In genomic region chr19:35657904-35658700, GRCh38 we compare ENCODE assay signal across 17 cellular contexts. TPM values are rescaled to one million over a fixed set of nuclear protein-coding genes. Genes with fewer than 3 reads are reported as not detected.
DNase-seq lines count a peak whose midpoint lies in the region; ATAC-seq and TF ChIP-seq lines count a peak whose summit lies in the region.
"Had no signal": no experiment of that assay in that cellular context is flagged by ENCODE, and none has a peak within 500 bp of the region (broad histone marks: within the 10 kb centered on the region; RNA-seq: fewer than 3 reads in every experiment).

No MANE protein-coding gene starts in this region.

- H3K27ac ChIP-seq in AG04450 (ENCODE audit: low read depth, low read length) (no peak overlapping the region), WERI-Rb-1 (no peak overlapping the region), substantia nigra (ENCODE audit: low read depth, low read length, poor library complexity, severe bottlenecking) (no peak overlapping the region)
- H3K27ac ChIP-seq: C4-2B, colonic mucosa had no signal

- H3K36me3 ChIP-seq in WERI-Rb-1: peaks cover 80% of the 10 kb centered on the region

- DNase-seq in AG04450 (ENCODE audit: low read depth, low spot score) (no peak), WERI-Rb-1 (no peak), fibroblast of villous mesenchyme (ENCODE audit: low read depth) (no peak), substantia nigra (lab: John Stamatoyannopoulos, UW) (no peak), GM20000 (ENCODE audit: low spot score) (no peak)
- DNase-seq in activated naive CD4-positive, alpha-beta T cell treated with anti-CD3 and anti-CD28 coated beads, Interleukin-2, amount 50 U/mL, for 16 hours: no peak
- DNase-seq: activated CD4-positive, alpha-beta memory T cell treated with anti-CD3 and anti-CD28 coated beads, Interleukin-2, amount 10 ng/mL, durations not matched to agents 7 days and 5 days; activated naive CD4-positive, alpha-beta T cell; colonic mucosa; foreskin melanocyte; NCI-H2227 treated with DMSO at 0.1 percent for 48 hours; stimulated activated CD4-positive, alpha-beta T cell treated with anti-CD3 and anti-CD28 coated beads, Interleukin-1b, Interleukin-23, amount 100 ng/mL, for 48 hours; T-cell had no signal

- peak; percentile 30; the same call in 1 of the 2 replicates for TF ChIP-seq CTCF in AG04450 (IDR thresholded peaks at IDR 0.05; ENCODE audit: low read depth, low read length)
- TF ChIP-seq CTCF in GM12873 (IDR thresholded peaks at IDR 0.05; ENCODE audit: insufficient read depth, low read depth, low read length, missing control alignments): peak; percentile 35
- TF ChIP-seq CTCF in WERI-Rb-1 (IDR thresholded peaks at IDR 0.05; ENCODE audit: low read depth, low read length): peak; percentile 25; the same call in 1 of the 2 replicates
- TF ChIP-seq CTCF in fibroblast of villous mesenchyme (IDR thresholded peaks at IDR 0.05; ENCODE audit: insufficient read depth, low read depth, low read length): peak; percentile 17
- no peak for TF ChIP-seq CTCF in GM20000 (IDR thresholded peaks at IDR 0.05; ENCODE audit: extremely low read depth, missing control alignments)

- CTCF ChIA-PET in AG04450 (lab: Charles Lee): interaction anchor here (0.6 kb wide), 1 partner anchor 69 kb away, joined by 3 read pairs; no protein-coding TSS in a partner anchor

- POLR2A ChIA-PET in AG04450 (lab: Yijun Ruan, JAX): no interaction called here

- H3K27me3 ChIP-seq in AG04450 (ENCODE audit: control insufficient read depth, insufficient read depth, low read length) (no peaks in the 10 kb centered on the region), WERI-Rb-1 (ENCODE audit: insufficient read depth, low read depth, severe bottlenecking) (no peaks in the 10 kb centered on the region)
- H3K27me3 ChIP-seq: colonic mucosa had no signal

- H3K9me3 ChIP-seq in AG04450 (ENCODE audit: control insufficient read depth, insufficient read depth, low read length) (no peaks in the 10 kb centered on the region), WERI-Rb-1 (ENCODE audit: severe bottlenecking) (no peaks in the 10 kb centered on the region)
- H3K9me3 ChIP-seq: colonic mucosa had no signal

- H3K4me3 ChIP-seq in AG04450 (ENCODE audit: low read depth, low read length) (no peak overlapping the region), WERI-Rb-1 (ENCODE audit: low read depth, low read length) (no peak overlapping the region), fibroblast of villous mesenchyme (ENCODE audit: low read depth, low read length) (no peak overlapping the region)
- H3K4me3 ChIP-seq: colonic mucosa had no signal

- no peak for ATAC-seq in GM21825 (IDR thresholded peaks at IDR 0.05; ENCODE audit: unreplicated experiment)
- ATAC-seq: T-cell had no signal

RNA-seq across cellular contexts. Expression of gene UPK1A, which starts 8.2 kb away (rescaled TPM):
- 0.07 TPM in 1 of 2 replicates, not detected in the other for polyA plus RNA-seq in AG04450 (2011; rRNA removed)
- not detected in 2 replicates for polyA minus RNA-seq in AG04450 (2011; rRNA and poly(A)+ RNA removed)
- total RNA-seq in fibroblast of villous mesenchyme: not detected in 2 replicates
- total RNA-seq: colonic mucosa, pulmonary artery endothelial cell had no signal

RNA-seq across cellular contexts. Expression of gene COX6B1, which starts 10.0 kb away (rescaled TPM):
- 398 and 527 TPM in 2 replicates for polyA plus RNA-seq in AG04450 (2011; rRNA removed)
- 243 and 345 TPM in 2 replicates for polyA minus RNA-seq in AG04450 (2011; rRNA and poly(A)+ RNA removed)
- 165 and 215 TPM in 2 replicates for total RNA-seq in fibroblast of villous mesenchyme

RNA-seq across cellular contexts. Expression of gene ETV2, which starts 16.6 kb away (rescaled TPM):
- 0.33 and 0.36 TPM in 2 replicates for polyA plus RNA-seq in AG04450 (2011; rRNA removed)
- not detected in 2 replicates for polyA minus RNA-seq in AG04450 (2011; rRNA and poly(A)+ RNA removed)
- under 0.01 and 0.86 TPM in 2 replicates for total RNA-seq in fibroblast of villous mesenchyme

RNA-seq across cellular contexts. Expression of gene RBM42, which starts 29.3 kb away (rescaled TPM):
- 33.4 and 35.6 TPM in 2 replicates for polyA plus RNA-seq in AG04450 (2011; rRNA removed)
- polyA minus RNA-seq in AG04450 (2011; rRNA and poly(A)+ RNA removed): 20.9 and 28.0 TPM in 2 replicates
- 41.0 and 54.1 TPM in 2 replicates for total RNA-seq in fibroblast of villous mesenchyme

RNA-seq across cellular contexts. Expression of gene HAUS5, which starts 45.6 kb away (rescaled TPM):
- 1.9 and 2.3 TPM in 2 replicates for polyA plus RNA-seq in AG04450 (2011; rRNA removed)
- 1.9 and 2.8 TPM in 2 replicates for polyA minus RNA-seq in AG04450 (2011; rRNA and poly(A)+ RNA removed)
- total RNA-seq in fibroblast of villous mesenchyme: 6.5 and 6.8 TPM in 2 replicates
